12 cellular contexts compared by ENCODE assay signal in genomic region chr2:168431301-168432024, GRCh38.
"Had no signal": no experiment of that assay in that cellular context is flagged by ENCODE, and none has a peak within 500 bp of the region (broad histone marks: within the 10 kb centered on the region; RNA-seq: fewer than 3 reads in every experiment).

No MANE protein-coding gene starts in this region.

- DNase-seq: activated CD4-positive, alpha-beta T cell treated with anti-CD3 and anti-CD28 coated beads, Interleukin-2, amount 50 U/mL, for 48 hours; anterior cingulate cortex; hippocampal formation; left ventricle myocardium superior; substantia nigra; transverse colon had no signal

- H3K27me3 ChIP-seq: dorsolateral prefrontal cortex, neural progenitor cell, transverse colon had no signal

- H3K4me1 ChIP-seq: neural progenitor cell, transverse colon had no signal

- H3K4me3 Mint-ChIP-seq: neural progenitor cell had no signal

- H3K27ac ChIP-seq: dorsolateral prefrontal cortex, neural progenitor cell, parathyroid adenoma, transverse colon had no signal

- H3K9me3 Mint-ChIP-seq: neural progenitor cell had no signal

- H3K79me2 ChIP-seq: parathyroid adenoma had no signal

- H2AFZ ChIP-seq: neural progenitor cell had no signal

- H3K27ac Mint-ChIP-seq: neural progenitor cell had no signal

- H3K36me3 Mint-ChIP-seq: neural progenitor cell had no signal

- ATAC-seq: activated CD4-positive, CD25-positive, alpha-beta regulatory T cell treated with anti-CD3 and anti-CD28 coated beads, Interleukin-2, amount 50 U/mL, for 24 hours; left ventricle myocardium superior; SK-N-SH treated with all-trans-retinoic acid at 6 μM for 48 hours had no signal

- H3K4me3 ChIP-seq: dorsolateral prefrontal cortex, neural progenitor cell, smooth muscle cell, transverse colon had no signal

- H3K4me2 ChIP-seq: neural progenitor cell, smooth muscle cell had no signal

- H3K36me3 ChIP-seq: neural progenitor cell, transverse colon had no signal
